ENCODE assay signal across 1 cellular context in the genomic region with DNA sequence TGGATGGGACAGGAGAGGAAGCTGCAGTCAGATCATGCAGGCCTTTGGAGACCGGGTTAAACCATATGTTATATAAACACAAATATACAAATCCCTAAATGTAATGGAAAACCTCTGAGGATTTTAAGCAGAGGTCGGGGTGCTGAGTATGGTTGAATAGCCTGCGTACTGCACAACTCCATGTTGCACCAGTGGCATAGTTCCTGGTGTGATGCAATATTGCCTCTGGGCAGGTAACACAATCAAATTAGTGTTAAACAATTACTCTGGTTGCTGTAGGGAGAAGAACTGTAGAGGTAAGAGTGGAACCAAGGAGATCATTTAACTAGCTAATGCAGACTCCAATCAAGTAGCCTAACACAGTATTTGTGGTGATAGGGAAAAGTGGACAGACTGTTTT.
TF ChIP-seq lines count a peak whose summit lies in the region.

No MANE protein-coding gene starts in this region.

TF ChIP-seq in K562, 482 proteins besides CTCF, POLR2A, EP300 and RAD21 (continued from another document):
- TF ChIP-seq, protein P1, sequence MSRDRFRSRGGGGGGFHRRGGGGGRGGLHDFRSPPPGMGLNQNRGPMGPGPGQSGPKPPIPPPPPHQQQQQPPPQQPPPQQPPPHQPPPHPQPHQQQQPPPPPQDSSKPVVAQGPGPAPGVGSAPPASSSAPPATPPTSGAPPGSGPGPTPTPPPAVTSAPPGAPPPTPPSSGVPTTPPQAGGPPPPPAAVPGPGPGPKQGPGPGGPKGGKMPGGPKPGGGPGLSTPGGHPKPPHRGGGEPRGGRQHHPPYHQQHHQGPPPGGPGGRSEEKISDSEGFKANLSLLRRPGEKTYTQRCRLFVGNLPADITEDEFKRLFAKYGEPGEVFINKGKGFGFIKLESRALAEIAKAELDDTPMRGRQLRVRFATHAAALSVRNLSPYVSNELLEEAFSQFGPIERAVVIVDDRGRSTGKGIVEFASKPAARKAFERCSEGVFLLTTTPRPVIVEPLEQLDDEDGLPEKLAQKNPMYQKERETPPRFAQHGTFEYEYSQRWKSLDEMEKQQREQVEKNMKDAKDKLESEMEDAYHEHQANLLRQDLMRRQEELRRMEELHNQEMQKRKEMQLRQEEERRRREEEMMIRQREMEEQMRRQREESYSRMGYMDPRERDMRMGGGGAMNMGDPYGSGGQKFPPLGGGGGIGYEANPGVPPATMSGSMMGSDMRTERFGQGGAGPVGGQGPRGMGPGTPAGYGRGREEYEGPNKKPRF (IDR thresholded peaks at IDR 0.05; ENCODE audit: low read depth, low read length): no peak
- no peak for TF ChIP-seq CHD1 (IDR thresholded peaks at IDR 0.05; ENCODE audit: low read length)
- TF ChIP-seq, protein P2, sequence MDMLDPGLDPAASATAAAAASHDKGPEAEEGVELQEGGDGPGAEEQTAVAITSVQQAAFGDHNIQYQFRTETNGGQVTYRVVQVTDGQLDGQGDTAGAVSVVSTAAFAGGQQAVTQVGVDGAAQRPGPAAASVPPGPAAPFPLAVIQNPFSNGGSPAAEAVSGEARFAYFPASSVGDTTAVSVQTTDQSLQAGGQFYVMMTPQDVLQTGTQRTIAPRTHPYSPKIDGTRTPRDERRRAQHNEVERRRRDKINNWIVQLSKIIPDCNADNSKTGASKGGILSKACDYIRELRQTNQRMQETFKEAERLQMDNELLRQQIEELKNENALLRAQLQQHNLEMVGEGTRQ (CRISPR knock-in tag; IDR thresholded peaks at IDR 0.05): no peak
- TF ChIP-seq PYGO2 (tag; IDR thresholded peaks at IDR 0.05): no peak
- no peak for TF ChIP-seq ZEB2 (IDR thresholded peaks at IDR 0.05)
- TF ChIP-seq SMAD1 (IDR thresholded peaks at IDR 0.05; ENCODE audit: low read depth, low read length, partially characterized antibody): no peak
- TF ChIP-seq SMARCC2 (IDR thresholded peaks at IDR 0.05; ENCODE audit: low read depth): no peak
- TF ChIP-seq, protein P3, sequence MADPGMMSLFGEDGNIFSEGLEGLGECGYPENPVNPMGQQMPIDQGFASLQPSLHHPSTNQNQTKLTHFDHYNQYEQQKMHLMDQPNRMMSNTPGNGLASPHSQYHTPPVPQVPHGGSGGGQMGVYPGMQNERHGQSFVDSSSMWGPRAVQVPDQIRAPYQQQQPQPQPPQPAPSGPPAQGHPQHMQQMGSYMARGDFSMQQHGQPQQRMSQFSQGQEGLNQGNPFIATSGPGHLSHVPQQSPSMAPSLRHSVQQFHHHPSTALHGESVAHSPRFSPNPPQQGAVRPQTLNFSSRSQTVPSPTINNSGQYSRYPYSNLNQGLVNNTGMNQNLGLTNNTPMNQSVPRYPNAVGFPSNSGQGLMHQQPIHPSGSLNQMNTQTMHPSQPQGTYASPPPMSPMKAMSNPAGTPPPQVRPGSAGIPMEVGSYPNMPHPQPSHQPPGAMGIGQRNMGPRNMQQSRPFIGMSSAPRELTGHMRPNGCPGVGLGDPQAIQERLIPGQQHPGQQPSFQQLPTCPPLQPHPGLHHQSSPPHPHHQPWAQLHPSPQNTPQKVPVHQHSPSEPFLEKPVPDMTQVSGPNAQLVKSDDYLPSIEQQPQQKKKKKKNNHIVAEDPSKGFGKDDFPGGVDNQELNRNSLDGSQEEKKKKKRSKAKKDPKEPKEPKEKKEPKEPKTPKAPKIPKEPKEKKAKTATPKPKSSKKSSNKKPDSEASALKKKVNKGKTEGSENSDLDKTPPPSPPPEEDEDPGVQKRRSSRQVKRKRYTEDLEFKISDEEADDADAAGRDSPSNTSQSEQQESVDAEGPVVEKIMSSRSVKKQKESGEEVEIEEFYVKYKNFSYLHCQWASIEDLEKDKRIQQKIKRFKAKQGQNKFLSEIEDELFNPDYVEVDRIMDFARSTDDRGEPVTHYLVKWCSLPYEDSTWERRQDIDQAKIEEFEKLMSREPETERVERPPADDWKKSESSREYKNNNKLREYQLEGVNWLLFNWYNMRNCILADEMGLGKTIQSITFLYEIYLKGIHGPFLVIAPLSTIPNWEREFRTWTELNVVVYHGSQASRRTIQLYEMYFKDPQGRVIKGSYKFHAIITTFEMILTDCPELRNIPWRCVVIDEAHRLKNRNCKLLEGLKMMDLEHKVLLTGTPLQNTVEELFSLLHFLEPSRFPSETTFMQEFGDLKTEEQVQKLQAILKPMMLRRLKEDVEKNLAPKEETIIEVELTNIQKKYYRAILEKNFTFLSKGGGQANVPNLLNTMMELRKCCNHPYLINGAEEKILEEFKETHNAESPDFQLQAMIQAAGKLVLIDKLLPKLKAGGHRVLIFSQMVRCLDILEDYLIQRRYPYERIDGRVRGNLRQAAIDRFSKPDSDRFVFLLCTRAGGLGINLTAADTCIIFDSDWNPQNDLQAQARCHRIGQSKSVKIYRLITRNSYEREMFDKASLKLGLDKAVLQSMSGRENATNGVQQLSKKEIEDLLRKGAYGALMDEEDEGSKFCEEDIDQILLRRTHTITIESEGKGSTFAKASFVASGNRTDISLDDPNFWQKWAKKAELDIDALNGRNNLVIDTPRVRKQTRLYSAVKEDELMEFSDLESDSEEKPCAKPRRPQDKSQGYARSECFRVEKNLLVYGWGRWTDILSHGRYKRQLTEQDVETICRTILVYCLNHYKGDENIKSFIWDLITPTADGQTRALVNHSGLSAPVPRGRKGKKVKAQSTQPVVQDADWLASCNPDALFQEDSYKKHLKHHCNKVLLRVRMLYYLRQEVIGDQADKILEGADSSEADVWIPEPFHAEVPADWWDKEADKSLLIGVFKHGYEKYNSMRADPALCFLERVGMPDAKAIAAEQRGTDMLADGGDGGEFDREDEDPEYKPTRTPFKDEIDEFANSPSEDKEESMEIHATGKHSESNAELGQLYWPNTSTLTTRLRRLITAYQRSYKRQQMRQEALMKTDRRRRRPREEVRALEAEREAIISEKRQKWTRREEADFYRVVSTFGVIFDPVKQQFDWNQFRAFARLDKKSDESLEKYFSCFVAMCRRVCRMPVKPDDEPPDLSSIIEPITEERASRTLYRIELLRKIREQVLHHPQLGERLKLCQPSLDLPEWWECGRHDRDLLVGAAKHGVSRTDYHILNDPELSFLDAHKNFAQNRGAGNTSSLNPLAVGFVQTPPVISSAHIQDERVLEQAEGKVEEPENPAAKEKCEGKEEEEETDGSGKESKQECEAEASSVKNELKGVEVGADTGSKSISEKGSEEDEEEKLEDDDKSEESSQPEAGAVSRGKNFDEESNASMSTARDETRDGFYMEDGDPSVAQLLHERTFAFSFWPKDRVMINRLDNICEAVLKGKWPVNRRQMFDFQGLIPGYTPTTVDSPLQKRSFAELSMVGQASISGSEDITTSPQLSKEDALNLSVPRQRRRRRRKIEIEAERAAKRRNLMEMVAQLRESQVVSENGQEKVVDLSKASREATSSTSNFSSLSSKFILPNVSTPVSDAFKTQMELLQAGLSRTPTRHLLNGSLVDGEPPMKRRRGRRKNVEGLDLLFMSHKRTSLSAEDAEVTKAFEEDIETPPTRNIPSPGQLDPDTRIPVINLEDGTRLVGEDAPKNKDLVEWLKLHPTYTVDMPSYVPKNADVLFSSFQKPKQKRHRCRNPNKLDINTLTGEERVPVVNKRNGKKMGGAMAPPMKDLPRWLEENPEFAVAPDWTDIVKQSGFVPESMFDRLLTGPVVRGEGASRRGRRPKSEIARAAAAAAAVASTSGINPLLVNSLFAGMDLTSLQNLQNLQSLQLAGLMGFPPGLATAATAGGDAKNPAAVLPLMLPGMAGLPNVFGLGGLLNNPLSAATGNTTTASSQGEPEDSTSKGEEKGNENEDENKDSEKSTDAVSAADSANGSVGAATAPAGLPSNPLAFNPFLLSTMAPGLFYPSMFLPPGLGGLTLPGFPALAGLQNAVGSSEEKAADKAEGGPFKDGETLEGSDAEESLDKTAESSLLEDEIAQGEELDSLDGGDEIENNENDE (IDR thresholded peaks at IDR 0.05; ENCODE audit: low read depth, low read length): no peak
- TF ChIP-seq, protein P4, sequence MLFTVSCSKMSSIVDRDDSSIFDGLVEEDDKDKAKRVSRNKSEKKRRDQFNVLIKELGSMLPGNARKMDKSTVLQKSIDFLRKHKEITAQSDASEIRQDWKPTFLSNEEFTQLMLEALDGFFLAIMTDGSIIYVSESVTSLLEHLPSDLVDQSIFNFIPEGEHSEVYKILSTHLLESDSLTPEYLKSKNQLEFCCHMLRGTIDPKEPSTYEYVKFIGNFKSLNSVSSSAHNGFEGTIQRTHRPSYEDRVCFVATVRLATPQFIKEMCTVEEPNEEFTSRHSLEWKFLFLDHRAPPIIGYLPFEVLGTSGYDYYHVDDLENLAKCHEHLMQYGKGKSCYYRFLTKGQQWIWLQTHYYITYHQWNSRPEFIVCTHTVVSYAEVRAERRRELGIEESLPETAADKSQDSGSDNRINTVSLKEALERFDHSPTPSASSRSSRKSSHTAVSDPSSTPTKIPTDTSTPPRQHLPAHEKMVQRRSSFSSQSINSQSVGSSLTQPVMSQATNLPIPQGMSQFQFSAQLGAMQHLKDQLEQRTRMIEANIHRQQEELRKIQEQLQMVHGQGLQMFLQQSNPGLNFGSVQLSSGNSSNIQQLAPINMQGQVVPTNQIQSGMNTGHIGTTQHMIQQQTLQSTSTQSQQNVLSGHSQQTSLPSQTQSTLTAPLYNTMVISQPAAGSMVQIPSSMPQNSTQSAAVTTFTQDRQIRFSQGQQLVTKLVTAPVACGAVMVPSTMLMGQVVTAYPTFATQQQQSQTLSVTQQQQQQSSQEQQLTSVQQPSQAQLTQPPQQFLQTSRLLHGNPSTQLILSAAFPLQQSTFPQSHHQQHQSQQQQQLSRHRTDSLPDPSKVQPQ (CRISPR knock-in tag; IDR thresholded peaks at IDR 0.05; ENCODE audit: borderline replicate concordance): no peak
- peak; percentile 92 for TF ChIP-seq CEBPG (CRISPR knock-in tag; IDR thresholded peaks at IDR 0.05)
- TF ChIP-seq CEBPG (tag; conservative IDR thresholded peaks at IDR 0.05 in 1 of 2, IDR thresholded peaks at IDR 0.05 in 1 of 2): peak; percentile 89 to 96
- peak; percentile 68 to 74; a peak in 3 of 4 replicates for TF ChIP-seq TRIM24 (IDR thresholded peaks at IDR 0.05)
- TF ChIP-seq ZNF644 (tag; IDR thresholded peaks at IDR 0.05; ENCODE audit: low read depth): no peak
- no peak for TF ChIP-seq RNF2 (IDR thresholded peaks at IDR 0.05)
- TF ChIP-seq MEF2D (tag; conservative IDR thresholded peaks at IDR 0.05; ENCODE audit: low read depth): no peak
- no peak for TF ChIP-seq RHOXF2B (CRISPR knock-in tag; conservative IDR thresholded peaks at IDR 0.05)
- TF ChIP-seq PHF20 (IDR thresholded peaks at IDR 0.05; ENCODE audit: partially characterized antibody): no peak
- TF ChIP-seq FOXK2 (conservative IDR thresholded peaks at IDR 0.05 in 1 of 2, IDR thresholded peaks at IDR 0.05 in 1 of 2; ENCODE audit: low read depth in 2 of 2): no peak
